13 cellular contexts compared by ENCODE assay signal in the genomic region with DNA sequence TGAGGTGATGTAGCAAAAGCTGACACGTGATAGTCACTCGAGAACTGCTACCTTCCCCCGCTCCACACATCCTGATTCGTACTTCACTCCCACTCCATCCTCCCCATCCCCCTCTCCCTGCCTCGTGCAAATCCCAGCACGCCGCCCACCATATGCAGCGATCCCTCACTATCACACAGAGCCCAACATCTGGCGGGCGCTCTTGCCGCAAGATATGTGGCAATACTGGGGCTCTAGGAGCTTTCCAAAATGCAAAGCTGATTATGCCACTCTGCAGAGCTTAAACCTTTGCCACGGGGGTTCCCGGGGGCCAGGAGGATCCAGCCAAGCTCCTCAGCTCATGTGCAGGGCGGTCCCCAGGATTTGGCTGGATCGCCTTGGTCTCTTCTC. TPM values are rescaled to one million over a fixed set of nuclear protein-coding genes. Genes with fewer than 3 reads are reported as not detected.
DNase-seq lines count a peak whose midpoint lies in the region; ATAC-seq and TF ChIP-seq lines count a peak whose summit lies in the region.
"Had no signal": no experiment of that assay in that cellular context is flagged by ENCODE, and none has a peak within 500 bp of the region (broad histone marks: within the 10 kb centered on the region; RNA-seq: fewer than 3 reads in every experiment).

No MANE protein-coding gene starts in this region.

- WGBS in psoas muscle, 3 donors, result 60 to 80% (median 69%) methylated on average over 15 of the region's 15 CpGs

- no peak overlapping the region for H3K4me3 Mint-ChIP-seq in activated CD8-positive, alpha-beta memory T cell treated with anti-CD3 and anti-CD28 coated beads, Interleukin-2, amount 10 ng/mL, durations not matched to agents 7 days and 5 days
- H3K4me3 Mint-ChIP-seq: stimulated activated naive CD8-positive, alpha-beta T cell treated with anti-CD3 and anti-CD28 coated beads, Interleukin-15, amount 100 ng/mL, for 72 hours had no signal

- H3K27ac ChIP-seq in caudate nucleus (ENCODE audit: low read depth, low read length), result no peak overlapping the region
- H3K27ac ChIP-seq in psoas muscle, result peak overlapping the region; percentile 64
- H3K27ac ChIP-seq: GM23248 had no signal

- intact Hi-C loops in psoas muscle (cut with DNase I), result loop anchor here (5.0 kb wide), 1 partner anchor 33 kb away; no protein-coding TSS in a partner anchor

- H3K36me3 ChIP-seq in psoas muscle (ENCODE audit: insufficient read depth in 1 of 2, low read depth in 1 of 2), result peaks cover 0 to 13% of the 10 kb centered on the region in 2 donors

- no peaks in the 10 kb centered on the region for H3K9me3 ChIP-seq in psoas muscle

- no peaks in the 10 kb centered on the region for H3K9me3 Mint-ChIP-seq in activated CD8-positive, alpha-beta memory T cell treated with anti-CD3 and anti-CD28 coated beads, Interleukin-2, amount 10 ng/mL, durations not matched to agents 7 days and 5 days (ENCODE audit: low read depth)
- H3K9me3 Mint-ChIP-seq: activated T-cell treated with anti-CD3 and anti-CD28 coated beads, Interleukin-2, amount 50 U/mL, for 4 hours; stimulated activated naive CD8-positive, alpha-beta T cell treated with anti-CD3 and anti-CD28 coated beads, Interleukin-15, amount 100 ng/mL, for 72 hours had no signal

- peaks cover 50% of the 10 kb centered on the region for H3K36me3 Mint-ChIP-seq in activated CD8-positive, alpha-beta memory T cell treated with anti-CD3 and anti-CD28 coated beads, Interleukin-2, amount 10 ng/mL, durations not matched to agents 7 days and 5 days

- peaks cover 71% of the 10 kb centered on the region for H3K4me1 ChIP-seq in psoas muscle

- DNase-seq in DMS 273 (lab: John Stamatoyannopoulos, UW; ENCODE audit: unreplicated experiment) (peak; percentile 85), NCI-H524 treated with DMSO at 0.1 percent for 48 hours (lab: John Stamatoyannopoulos, UW) (peak; percentile 49), caudate nucleus (lab: John Stamatoyannopoulos, UW) (peak in 43 of 61 donors; percentile 24 to 90 (median 58)), psoas muscle (no peak), T1000 (lab: John Stamatoyannopoulos, UW) (no peak), NCI-H748 (lab: John Stamatoyannopoulos, UW; ENCODE audit: unreplicated experiment) (no peak)
- DNase-seq in activated CD8-positive, alpha-beta memory T cell treated with anti-CD3 and anti-CD28 coated beads, Interleukin-2, amount 10 ng/mL, durations not matched to agents 7 days and 5 days, result no peak
- DNase-seq: activated T-cell treated with anti-CD3 and anti-CD28 coated beads, Interleukin-2, amount 50 U/mL, for 4 hours; COR-L47; foreskin melanocyte; GM23248; stimulated activated naive CD8-positive, alpha-beta T cell treated with anti-CD3 and anti-CD28 coated beads, Interleukin-15, amount 100 ng/mL, for 72 hours; T-helper 1 cell had no signal

- no peak overlapping the region for H3K4me3 ChIP-seq in psoas muscle
- H3K4me3 ChIP-seq: GM23248 had no signal

- no peaks in the 10 kb centered on the region for H3K27me3 Mint-ChIP-seq in activated CD8-positive, alpha-beta memory T cell treated with anti-CD3 and anti-CD28 coated beads, Interleukin-2, amount 10 ng/mL, durations not matched to agents 7 days and 5 days
- H3K27me3 Mint-ChIP-seq: stimulated activated naive CD8-positive, alpha-beta T cell treated with anti-CD3 and anti-CD28 coated beads, Interleukin-15, amount 100 ng/mL, for 72 hours had no signal

- H3K4me1 Mint-ChIP-seq in activated CD8-positive, alpha-beta memory T cell treated with anti-CD3 and anti-CD28 coated beads, Interleukin-2, amount 10 ng/mL, durations not matched to agents 7 days and 5 days, result peaks cover 63% of the 10 kb centered on the region

- no peaks in the 10 kb centered on the region for H3K27me3 ChIP-seq in psoas muscle (ENCODE audit: insufficient read depth in 3 of 3, low read length in 2 of 3)

- CTCF ChIA-PET in activated CD8-positive, alpha-beta memory T cell treated with anti-CD3 and anti-CD28 coated beads, Interleukin-2, amount 10 ng/mL, durations not matched to agents 7 days and 5 days (lab: Charles Lee), result interaction anchor here (1.1 to 4.7 kb wide), 3 partner anchors 10 to 58 kb away, joined by 3 to 29 read pairs (median 4); no protein-coding TSS in a partner anchor

- no peak for TF ChIP-seq CTCF in psoas muscle (IDR thresholded peaks at IDR 0.05)

- no peak overlapping the region for H3K27ac Mint-ChIP-seq in activated CD8-positive, alpha-beta memory T cell treated with anti-CD3 and anti-CD28 coated beads, Interleukin-2, amount 10 ng/mL, durations not matched to agents 7 days and 5 days

- ATAC-seq in psoas muscle, result no peak
- ATAC-seq in activated CD8-positive, alpha-beta memory T cell treated with anti-CD3 and anti-CD28 coated beads, Interleukin-2, amount 10 ng/mL, durations not matched to agents 7 days and 5 days, result no peak
- ATAC-seq: activated T-cell treated with anti-CD3 and anti-CD28 coated beads, Interleukin-2, amount 50 U/mL, for 4 hours; stimulated activated naive CD8-positive, alpha-beta T cell treated with anti-CD3 and anti-CD28 coated beads, Interleukin-15, amount 100 ng/mL, for 72 hours had no signal

RNA-seq across cellular contexts. Expression of a gene that starts 37.4 kb away (rescaled TPM):
- 10 to 100 TPM; 20.6 to 26.2 (median 21.7) TPM for total RNA-seq in psoas muscle
- polyA plus RNA-seq in psoas muscle, result 1 to 10 TPM; 7.1 to 9.9 (median 8.4) TPM
- 10 to 100 TPM; 59.9 to 70.1 TPM for total RNA-seq in activated CD8-positive, alpha-beta memory T cell treated with anti-CD3 and anti-CD28 coated beads, Interleukin-2, amount 10 ng/mL, durations not matched to agents 7 days and 5 days

Comparison
In these comparisons a context has a peak if more than half of its experiments do, and no peak if none do; other contexts are left out.
1. DNase-seq: peak in DMS 273 (single experiment), NCI-H524 treated with DMSO at 0.1 percent for 48 hours (single experiment) and caudate nucleus (43 of 61); none in psoas muscle (0 of 2), T1000 (single experiment), NCI-H748 (single experiment) and activated CD8-positive, alpha-beta memory T cell treated with anti-CD3 and anti-CD28 coated beads, Interleukin-2, amount 10 ng/mL, durations not matched to agents 7 days and 5 days (single experiment).